ENCODE assay signal across 9 cellular contexts in genomic region chr7:79282051-79282694, GRCh38.
DNase-seq lines count a peak whose midpoint lies in the region; ATAC-seq and TF ChIP-seq lines count a peak whose summit lies in the region.
"Had no signal": no experiment of that assay in that cellular context is flagged by ENCODE, and none has a peak within 500 bp of the region (broad histone marks: within the 10 kb centered on the region; RNA-seq: fewer than 3 reads in every experiment).

No MANE protein-coding gene starts in this region.

- H3K9me3 Mint-ChIP-seq in nephron: peaks cover 4% of the 10 kb centered on the region
- H3K9me3 Mint-ChIP-seq: stimulated activated naive CD8-positive, alpha-beta T cell treated with anti-CD3 and anti-CD28 coated beads, Interleukin-15, Interleukin-2, amounts not matched to agents 100 ng/mL and 50 ng/mL, for 24 hours had no signal

- H3K27me3 Mint-ChIP-seq in nephron (ENCODE audit: low read depth): no peaks in the 10 kb centered on the region

- H3K36me3 Mint-ChIP-seq in nephron (ENCODE audit: low read depth): peaks cover 18% of the 10 kb centered on the region

- DNase-seq in D341Med (ENCODE audit: low spot score) (peak; percentile 52), NCI-H2227 treated with DMSO at 0.1 percent for 48 hours (lab: John Stamatoyannopoulos, UW) (peak; percentile 66), dedifferentiated amniotic fluid mesenchymal stem cell (ENCODE audit: extremely low spot score) (peak; percentile 86), SKM-1 treated with dmso at 0.1 percent for 144 hours (lab: John Stamatoyannopoulos, UW; ENCODE audit: unreplicated experiment) (no peak), iPS-NIHi7 (ENCODE audit: extremely low spot score) (no peak)

- peak overlapping the region; percentile 74 to 88 (median 81) for H3K27ac Mint-ChIP-seq in nephron
- H3K27ac Mint-ChIP-seq: stimulated activated naive CD8-positive, alpha-beta T cell treated with anti-CD3 and anti-CD28 coated beads, Interleukin-15, Interleukin-2, amounts not matched to agents 100 ng/mL and 50 ng/mL, for 24 hours had no signal

- H3K4me1 Mint-ChIP-seq in nephron: peaks cover 33% of the 10 kb centered on the region

- ATAC-seq in HG03175 (IDR thresholded peaks at IDR 0.05; ENCODE audit: unreplicated experiment) (no peak), GM18909 (IDR thresholded peaks at IDR 0.05; ENCODE audit: poor library complexity, unreplicated experiment) (no peak)

- TF ChIP-seq CTCF in nephron (IDR thresholded peaks at IDR 0.05; ENCODE audit: unreplicated experiment in 3 of 3): peak; percentile 53 to 59 (median 54)

- peak overlapping the region in 2 of 3 experiments; percentile 19 to 53 for H3K4me3 Mint-ChIP-seq in nephron
- H3K4me3 Mint-ChIP-seq: stimulated activated naive CD8-positive, alpha-beta T cell treated with anti-CD3 and anti-CD28 coated beads, Interleukin-15, Interleukin-2, amounts not matched to agents 100 ng/mL and 50 ng/mL, for 24 hours had no signal

Comparison
In these comparisons a context has a peak if more than half of its experiments do, and no peak if none do; other contexts are left out.
1. DNase-seq: peak in D341Med (single experiment), NCI-H2227 treated with DMSO at 0.1 percent for 48 hours (single experiment) and dedifferentiated amniotic fluid mesenchymal stem cell (single experiment); none in SKM-1 treated with dmso at 0.1 percent for 144 hours (single experiment) and iPS-NIHi7 (single experiment).